ENCODE assay signal across 35 cellular contexts in the genomic region with DNA sequence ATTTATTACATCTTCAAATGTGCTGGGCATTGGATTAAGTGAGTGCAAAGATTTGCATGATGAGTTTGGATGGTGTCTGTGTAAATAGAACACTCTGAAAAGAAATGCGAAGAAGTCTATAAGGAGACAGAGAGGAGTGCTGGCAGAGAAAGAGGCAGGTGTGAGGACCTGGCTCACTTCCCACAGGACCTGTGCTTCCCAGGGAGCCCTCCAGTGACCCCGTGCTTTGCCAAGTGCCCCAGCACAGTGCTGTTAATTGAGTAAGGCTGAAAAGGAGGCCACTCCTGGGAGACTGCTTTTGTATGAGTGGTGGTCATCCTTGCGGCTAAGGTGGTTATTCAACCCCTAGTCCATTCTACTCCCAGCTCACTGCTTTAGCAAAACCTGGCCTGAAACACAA.
"Had no signal": no experiment of that assay in that cellular context is flagged by ENCODE, and none has a peak within 500 bp of the region (broad histone marks: within the 10 kb centered on the region; RNA-seq: fewer than 3 reads in every experiment).

No MANE protein-coding gene starts in this region.

- H3K36me3 ChIP-seq: brain microvascular endothelial cell, MG63, Peyer's patch, SJSA1 had no signal

- H3K27me3 ChIP-seq: brain microvascular endothelial cell, MG63, Peyer's patch, SJSA1 had no signal

- H3K4me2 ChIP-seq: SK-N-SH had no signal

- H3K4me1 ChIP-seq: Peyer's patch had no signal

- H3K9me3 ChIP-seq: MG63, Peyer's patch, SJSA1, SK-N-SH had no signal

- H3K4me3 ChIP-seq: MG63, Peyer's patch, SJSA1 had no signal

- ATAC-seq: activated CD8-positive, alpha-beta T cell treated with anti-CD3 and anti-CD28 coated beads for 36 hours; activated T-cell treated with anti-CD3 and anti-CD28 coated beads, Interleukin-2, amount 50 U/mL, for 72 hours; activated T-helper 17 cell treated with anti-CD3 and anti-CD28 coated beads, Interleukin-2, amount 50 U/mL, for 72 hours; PC-3 had no signal

- H3K27ac ChIP-seq: brain microvascular endothelial cell, Peyer's patch, SJSA1 had no signal

- DNase-seq: activated CD4-positive, alpha-beta T cell treated with anti-CD3 and anti-CD28 coated beads, Interleukin-2, amount 10 ng/mL, durations not matched to agents 24 days and 14 days; activated CD4-positive, alpha-beta T cell treated with anti-CD3 and anti-CD28 coated beads, Interleukin-2, amount 50 U/mL, for 4 hours; activated CD8-positive, alpha-beta T cell treated with anti-CD3 and anti-CD28 coated beads for 36 hours; activated effector memory CD4-positive, alpha-beta T cell treated with anti-CD3 and anti-CD28 coated beads, Interleukin-2, amount 50 U/mL, for 16 hours; activated naive CD4-positive, alpha-beta T cell; activated naive CD4-positive, alpha-beta T cell treated with anti-CD3 and anti-CD28 coated beads, Interleukin-2, amount 50 U/mL, for 16 hours; activated naive CD8-positive, alpha-beta T cell treated with anti-CD3 and anti-CD28 coated beads for 36 hours; activated T-cell treated with anti-CD3 and anti-CD28 coated beads, Interleukin-2, amount 50 U/mL, for 1 hour; activated T-cell treated with anti-CD3 and anti-CD28 coated beads, Interleukin-2, amount 50 U/mL, for 72 hours; amniotic stem cell; aorta; brain microvascular endothelial cell; central memory CD4-positive, alpha-beta T cell; Karpas-422; KBM-7; MG63; NCI-H1048; NCI-H1436; NCI-H1694; NCI-H1930; NCI-H2081 treated with DMSO at 0.1 percent for 48 hours; NCI-H2171; NCI-H226; NCI-H446 treated with DMSO at 0.1 percent for 48 hours; NCI-H524; NCI-H69; NCI-H82; NK-92 treated with Interleukin-12 subunit alpha and Interleukin-12 subunit beta, amount 100 ng/mL, for 24 hours; PC-3; Peyer's patch; RPMI8226; SHP77 treated with DMSO at 0.1 percent for 48 hours; SK-N-SH had no signal

- H3K9ac ChIP-seq: SK-N-SH had no signal
